ENCODE assay signal across 18 cellular contexts in the genomic region with DNA sequence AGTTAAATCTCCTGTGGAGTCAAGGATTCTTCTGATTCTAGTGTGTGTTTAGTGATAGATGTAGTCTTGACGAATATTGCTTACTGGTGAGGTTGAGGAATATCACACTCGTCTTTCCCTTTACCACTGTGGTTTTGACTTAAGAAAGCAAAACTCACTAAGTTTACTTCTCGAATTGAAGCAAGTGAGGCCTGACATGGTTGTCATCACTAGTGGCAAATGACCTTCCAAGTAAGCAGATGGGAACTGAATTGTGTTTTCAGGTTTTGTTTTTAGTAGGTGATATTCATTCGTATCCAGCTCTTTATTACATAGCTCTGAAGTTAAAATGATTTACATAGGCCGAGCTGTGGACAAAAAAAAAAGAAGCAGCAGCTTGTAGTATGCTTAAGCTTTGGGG. TPM values are rescaled to one million over a fixed set of nuclear protein-coding genes. Genes with fewer than 3 reads are reported as not detected.
A peak's percentile ranks its signal among the peaks of the same experiment; 100 is the strongest.
DNase-seq lines count a peak whose midpoint lies in the region; ATAC-seq, FAIRE-seq and TF ChIP-seq lines count a peak whose summit lies in the region.
"Had no signal": no experiment of that assay in that cellular context is flagged by ENCODE, and none has a peak within 500 bp of the region (broad histone marks: within the 10 kb centered on the region; RNA-seq: fewer than 3 reads in every experiment).

No MANE protein-coding gene starts in this region.

- H4K20me1 ChIP-seq in Karpas-422 (ENCODE audit: insufficient read depth, low read depth, low read length): no peaks in the 10 kb centered on the region
- H4K20me1 ChIP-seq: BLaER1 had no signal

- 89% methylated on average over 5 of the region's 5 CpGs for WGBS in suprapubic skin

- H3K27me3 ChIP-seq in Karpas-422 (ENCODE audit: low read length) (no peaks in the 10 kb centered on the region), suprapubic skin (no peaks in the 10 kb centered on the region)
- H3K27me3 ChIP-seq: BLaER1 had no signal

- peak; percentile 51 for ATAC-seq in GM18868 (IDR thresholded peaks at IDR 0.05; ENCODE audit: unreplicated experiment)
- ATAC-seq: K562 had no signal

- H3K79me2 ChIP-seq in Karpas-422 (ENCODE audit: low read length): no peaks in the 10 kb centered on the region

- TF ChIP-seq POLR2A in suprapubic skin (IDR thresholded peaks at IDR 0.05): no peak

- no peaks in the 10 kb centered on the region for H3K9me2 ChIP-seq in Karpas-422 (replicated peaks; ENCODE audit: insufficient read depth, low read length)

- no peak for TF ChIP-seq EP300 in suprapubic skin (IDR thresholded peaks at IDR 0.05)

- no peak for DNase-seq in D721Med (ENCODE audit: insufficient read length, low spot score)
- peak; percentile 24 for DNase-seq in GM13976 (ENCODE audit: low spot score)
- DNase-seq in Karpas-422: no peak
- DNase-seq in LoVo (ENCODE audit: low spot score): no peak
- no peak for DNase-seq in NCI-H345 treated with DMSO at 0.1 percent for 48 hours (lab: John Stamatoyannopoulos, UW; ENCODE audit: unreplicated experiment)
- DNase-seq in anterior cingulate cortex (lab: John Stamatoyannopoulos, UW): no peak
- DNase-seq in suprapubic skin (ENCODE audit: low spot score in 2 of 2): no peak
- DNase-seq: AML-193; CD8-positive, alpha-beta memory T cell; DMS79; GOT3; Kasumi-1 had no signal

- no peak for TF ChIP-seq CTCF in D721Med (IDR thresholded peaks at IDR 0.05; ENCODE audit: insufficient read depth, missing control alignments)
- no peak for TF ChIP-seq CTCF in GM13976 (IDR thresholded peaks at IDR 0.05; ENCODE audit: borderline replicate concordance, control extremely low read depth, extremely low read depth, insufficient read depth, missing control alignments)
- TF ChIP-seq CTCF in suprapubic skin (IDR thresholded peaks at IDR 0.05): no peak

- no peak overlapping the region for H3K4me2 ChIP-seq in Karpas-422 (ENCODE audit: low read depth, low read length, poor library complexity, severe bottlenecking)
- H3K4me2 ChIP-seq: BLaER1 had no signal

- H3K4me3 ChIP-seq in Karpas-422 (ENCODE audit: low read length): no peak overlapping the region
- no peak overlapping the region for H3K4me3 ChIP-seq in suprapubic skin
- H3K4me3 ChIP-seq: BLaER1, HAP-1, K562 had no signal

- H3K4me1 ChIP-seq in Karpas-422 (ENCODE audit: low read length) (peaks cover 20% of the 10 kb centered on the region), suprapubic skin (no peaks in the 10 kb centered on the region)
- H3K4me1 ChIP-seq: BLaER1, HAP-1 had no signal

- in situ Hi-C loops in GM13976 (cut with MboI; ENCODE audit: low sequenced_read_pairs, unreplicated experiment): no loop called here

- peak; percentile 48 for FAIRE-seq in D721Med (lab: Jason Lieb, UNC)
- FAIRE-seq: K562 had no signal

- H3K27ac ChIP-seq in Karpas-422 (ENCODE audit: low read length) (no peak overlapping the region), suprapubic skin (no peak overlapping the region)
- H3K27ac ChIP-seq: 22Rv1, BLaER1 had no signal

- no peak overlapping the region for H3K9ac ChIP-seq in Karpas-422 (ENCODE audit: low read length)
- H3K9ac ChIP-seq: BLaER1 had no signal

- H3K36me3 ChIP-seq in Karpas-422 (ENCODE audit: insufficient read depth, low read length) (peaks cover 19% of the 10 kb centered on the region; the same call in 1 of the 2 replicates), suprapubic skin (peaks cover 10% of the 10 kb centered on the region)
- H3K36me3 ChIP-seq: BLaER1, HAP-1 had no signal

- peaks cover 4% of the 10 kb centered on the region for H3K9me3 ChIP-seq in Karpas-422 (ENCODE audit: low read length)
- H3K9me3 ChIP-seq in suprapubic skin: no peaks in the 10 kb centered on the region
- H3K9me3 ChIP-seq: HAP-1 had no signal

- peak overlapping the region; percentile 21; the same call in 1 of the 2 replicates for H2AFZ ChIP-seq in Karpas-422 (ENCODE audit: low read length)

RNA-seq across cellular contexts. Expression of a gene that starts 20.6 kb away (rescaled TPM):
- total RNA-seq in Karpas-422 (2014; rRNA removed; shearing (Covaris generic); ENCODE audit: low replicate concordance): 4.5 and 8.3 TPM in 2 replicates
- total RNA-seq in suprapubic skin: 10 to 100 TPM in 1 of 4 donors, 1 to 10 TPM in 2, under 1 TPM in 1; 0.89 to 20.9 (median 2.5) TPM
- total RNA-seq: CD8-positive, alpha-beta memory T cell; G401; K562 had no signal

RNA-seq across cellular contexts. Expression of a gene that starts 38.1 kb away (rescaled TPM):
- 16.2 and 20.7 TPM in 2 replicates for total RNA-seq in Karpas-422 (2014; rRNA removed; shearing (Covaris generic); ENCODE audit: low replicate concordance)
- 1,000 to 10,000 TPM in 3 of 4 donors, 100 to 1,000 TPM in 1; 693 to 1,832 (median 1,713) TPM for total RNA-seq in suprapubic skin
- total RNA-seq: CD8-positive, alpha-beta memory T cell; G401 had no signal

Comparison
In these comparisons a context has a peak if more than half of its experiments do, and no peak if none do; other contexts are left out.
1. RNA of a gene that starts 38.1 kb away (total RNA-seq): 693 to 1,832 TPM in suprapubic skin; 16.2 to 20.7 TPM in Karpas-422; every median in the first group is over 10 times any median in the second.